In the genomic region with DNA sequence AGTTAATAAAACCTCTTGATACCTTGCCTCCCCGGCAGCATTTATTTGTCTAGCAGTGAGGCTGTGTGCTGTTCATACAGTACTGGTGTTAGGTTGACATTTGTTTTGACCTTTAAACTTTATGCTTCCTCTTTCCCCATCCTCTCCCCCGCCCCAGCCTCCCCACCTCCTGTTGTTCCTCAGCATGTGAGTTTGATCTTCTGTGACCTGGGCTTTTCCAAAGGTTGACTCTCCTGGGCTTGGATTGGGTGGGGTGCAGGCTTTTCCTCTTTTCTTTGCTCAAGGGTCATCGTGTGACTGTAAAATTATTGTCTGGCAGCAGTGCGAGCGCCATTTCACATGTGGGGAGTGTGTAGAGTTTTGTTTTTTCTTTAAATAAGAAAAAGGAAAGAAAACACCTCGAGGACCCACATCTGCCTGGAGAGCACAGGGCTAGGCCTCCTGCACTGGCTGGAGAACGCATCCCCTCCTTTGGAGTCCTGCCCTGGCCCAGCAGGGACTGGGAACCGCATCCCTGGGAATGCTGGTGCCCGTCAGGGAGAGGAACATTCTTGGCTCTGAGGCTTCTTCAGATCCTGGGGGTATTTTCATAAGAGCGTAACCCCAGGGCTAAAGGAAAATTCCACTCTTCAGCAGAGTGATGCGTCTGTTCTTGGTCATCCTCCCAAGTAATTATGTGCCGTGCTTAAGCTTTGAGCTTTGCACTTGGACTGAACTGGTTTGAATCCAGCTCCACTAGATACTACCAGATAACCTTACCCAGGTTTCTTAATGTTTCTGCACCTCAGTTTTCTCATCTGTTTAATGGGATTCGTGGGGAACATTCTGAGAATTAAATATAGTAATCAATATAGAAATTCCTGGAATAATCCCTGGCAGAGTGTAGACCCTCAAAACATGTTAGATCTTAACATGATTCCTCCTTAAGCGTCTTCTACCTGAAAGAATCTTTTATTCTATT, we compare ENCODE assay signal across 14 cellular contexts.
DNase-seq lines count a peak whose midpoint lies in the region; ATAC-seq and TF ChIP-seq lines count a peak whose summit lies in the region.
"Had no signal": no experiment of that assay in that cellular context is flagged by ENCODE, and none has a peak within 500 bp of the region (broad histone marks: within the 10 kb centered on the region; RNA-seq: fewer than 3 reads in every experiment).

No MANE protein-coding gene starts in this region.

- H3K4me3 ChIP-seq in sigmoid colon: no peak overlapping the region
- H3K4me3 ChIP-seq: coronary artery had no signal

- TF ChIP-seq EP300 in sigmoid colon (IDR thresholded peaks at IDR 0.05): no peak

- H3K9me3 ChIP-seq in sigmoid colon: no peaks in the 10 kb centered on the region

- H3K36me3 ChIP-seq in sigmoid colon: no peaks in the 10 kb centered on the region

- peak; percentile 79 for ATAC-seq in left ventricle myocardium superior
- ATAC-seq in GM21786 (IDR thresholded peaks at IDR 0.05; ENCODE audit: unreplicated experiment): no peak

- in situ Hi-C loops in GM13976 (cut with MboI; ENCODE audit: low sequenced_read_pairs, unreplicated experiment): no loop called here

- TF ChIP-seq POLR2A in sigmoid colon (IDR thresholded peaks at IDR 0.05): no peak

- H3K27ac ChIP-seq in sigmoid colon: peak overlapping the region; percentile 30 to 78 (median 69)
- H3K27ac ChIP-seq: parathyroid adenoma had no signal

- H3K27me3 ChIP-seq in sigmoid colon: no peaks in the 10 kb centered on the region

- DNase-seq in DMS53 treated with DMSO at 0.1 percent for 48 hours (lab: John Stamatoyannopoulos, UW; ENCODE audit: unreplicated experiment) (peak; percentile 64), SKM-1 treated with dmso at 0.1 percent for 144 hours (lab: John Stamatoyannopoulos, UW; ENCODE audit: unreplicated experiment) (peak; percentile 30), left ventricle myocardium superior (peak; percentile 55), sigmoid colon (peak; percentile 74), epidermal melanocyte (ENCODE audit: insufficient read length, low spot score) (no peak), cerebellum (ENCODE audit: low spot score) (no peak), GM13976 (ENCODE audit: low spot score) (no peak)
- DNase-seq: activated CD8-positive, alpha-beta memory T cell treated with anti-CD3 and anti-CD28 coated beads, Interleukin-2, amount 50 U/mL, for 48 hours; COR-L47; NCI-H2107; SW 1271 had no signal

- WGBS in sigmoid colon, 2 donors: 45 to 66% methylated on average over 14 of the region's 14 CpGs

- peaks cover 0 to 78% (median 57%) of the 10 kb centered on the region in 4 donors for H3K4me1 ChIP-seq in sigmoid colon

- intact Hi-C loops in left ventricle myocardium superior (cut with micrococcal nuclease) (no loop called here), sigmoid colon (cut with DNase I) (loop anchor here (5.0 kb wide), 1 partner anchor 40 kb away; no protein-coding TSS in a partner anchor)

- TF ChIP-seq CTCF in sigmoid colon (IDR thresholded peaks at IDR 0.05): no peak
- no peak for TF ChIP-seq CTCF in GM13976 (IDR thresholded peaks at IDR 0.05; ENCODE audit: borderline replicate concordance, control extremely low read depth, extremely low read depth, insufficient read depth, missing control alignments)

Comparison
In these comparisons a context has a peak if more than half of its experiments do, and no peak if none do; other contexts are left out.
1. DNase-seq: peak in DMS53 treated with DMSO at 0.1 percent for 48 hours (single experiment), SKM-1 treated with dmso at 0.1 percent for 144 hours (single experiment), left ventricle myocardium superior (single experiment) and sigmoid colon (single experiment); none in epidermal melanocyte (single experiment), cerebellum (single experiment) and GM13976 (single experiment).